Comparison of ENCODE assay signal across 9 cellular contexts in genomic region chr1:40382601-40383000, GRCh38. TPM values are rescaled to one million over a fixed set of nuclear protein-coding genes. Genes with fewer than 3 reads are reported as not detected.
DNase-seq lines count a peak whose midpoint lies in the region; ATAC-seq and TF ChIP-seq lines count a peak whose summit lies in the region.
"Had no signal": no experiment of that assay in that cellular context is flagged by ENCODE, and none has a peak within 500 bp of the region (broad histone marks: within the 10 kb centered on the region; RNA-seq: fewer than 3 reads in every experiment).

No MANE protein-coding gene starts in this region.

- no peak overlapping the region for H4K8ac ChIP-seq in trophoblast cell (ENCODE audit: low read depth, low read length)

- TF ChIP-seq CTCF in cardiac muscle cell (IDR thresholded peaks at IDR 0.05; ENCODE audit: low read depth, low read length): no peak
- TF ChIP-seq CTCF in heart left ventricle (IDR thresholded peaks at IDR 0.05): no peak
- TF ChIP-seq CTCF in vagina (IDR thresholded peaks at IDR 0.05): no peak

- no peak overlapping the region for H2BK5ac ChIP-seq in trophoblast cell (ENCODE audit: low read depth, low read length, poor library complexity)

- ATAC-seq in heart left ventricle: no peak
- no peak for ATAC-seq in activated naive CD8-positive, alpha-beta T cell treated with anti-CD3 and anti-CD28 coated beads, Interleukin-2, amount 10 ng/mL, durations not matched to agents 7 days and 5 days (ENCODE audit: low read depth)

- H3K27ac ChIP-seq in cardiac muscle cell (peak overlapping the region; percentile 85), heart left ventricle (peak overlapping the region in 3 of 12 donors; percentile 65 to 99 (median 88)), mucosa of rectum (ENCODE audit: low read depth in 2 of 2, low read length in 2 of 2) (peak overlapping the region; percentile 73 to 85), vagina (peak overlapping the region; percentile 77), trophoblast cell (ENCODE audit: low read depth, low read length) (no peak overlapping the region)

- no peaks in the 10 kb centered on the region for H3K79me1 ChIP-seq in trophoblast cell (ENCODE audit: low read length)

- no peak overlapping the region for H3K4me2 ChIP-seq in trophoblast cell (ENCODE audit: low read length)

- H3K36me3 Mint-ChIP-seq in activated naive CD8-positive, alpha-beta T cell treated with anti-CD3 and anti-CD28 coated beads, Interleukin-2, amount 10 ng/mL, durations not matched to agents 7 days and 5 days: peaks cover 18% of the 10 kb centered on the region

- no peak overlapping the region for H2AFZ ChIP-seq in trophoblast cell (ENCODE audit: insufficient read depth, low read length, poor library complexity)

- H3K14ac ChIP-seq in trophoblast cell (ENCODE audit: low read length): no peak overlapping the region

- peak overlapping the region; percentile 85 for H3K4me3 Mint-ChIP-seq in activated naive CD8-positive, alpha-beta T cell treated with anti-CD3 and anti-CD28 coated beads, Interleukin-2, amount 10 ng/mL, durations not matched to agents 7 days and 5 days

- H3K4me1 ChIP-seq in cardiac muscle cell (ENCODE audit: low read depth) (peaks cover 16% of the 10 kb centered on the region), heart left ventricle (peaks cover 0 to 100% (median 41%) of the 10 kb centered on the region in 12 donors), mucosa of rectum (ENCODE audit: control insufficient read depth in 2 of 2, insufficient read depth in 2 of 2, low read length in 2 of 2) (peaks cover 26 to 29% of the 10 kb centered on the region in 2 donors), vagina (peaks cover 76% of the 10 kb centered on the region), trophoblast cell (ENCODE audit: control insufficient read depth in 1 of 2, insufficient read depth in 2 of 2, low read length in 2 of 2) (no peaks in the 10 kb centered on the region)

- no peaks in the 10 kb centered on the region for H3K9me3 ChIP-seq in cardiac muscle cell (ENCODE audit: low read depth)
- no peaks in the 10 kb centered on the region for H3K9me3 ChIP-seq in heart left ventricle
- no peaks in the 10 kb centered on the region for H3K9me3 ChIP-seq in mucosa of rectum (ENCODE audit: control insufficient read depth in 2 of 2, low read length in 2 of 2)
- no peaks in the 10 kb centered on the region for H3K9me3 ChIP-seq in vagina
- H3K9me3 ChIP-seq in trophoblast cell (ENCODE audit: insufficient read depth, low read depth, low read length): no peaks in the 10 kb centered on the region

- no peak overlapping the region for H3K4me3 ChIP-seq in cardiac muscle cell
- peak overlapping the region in 1 of 12 donors; percentile 33 for H3K4me3 ChIP-seq in heart left ventricle
- no peak overlapping the region for H3K4me3 ChIP-seq in mucosa of rectum (ENCODE audit: low read length in 2 of 2)
- H3K4me3 ChIP-seq in vagina: no peak overlapping the region
- H3K4me3 ChIP-seq in trophoblast cell (ENCODE audit: low read depth, low read length): no peak overlapping the region

- no peak overlapping the region for H3K18ac ChIP-seq in trophoblast cell (ENCODE audit: low read length)

- no peak overlapping the region for H4K91ac ChIP-seq in trophoblast cell (ENCODE audit: low read depth, low read length)

- no peak overlapping the region for H3K4ac ChIP-seq in trophoblast cell (ENCODE audit: low read depth, low read length)

- H4K12ac ChIP-seq in trophoblast cell (ENCODE audit: low read depth, low read length): no peak overlapping the region

- H3K36me3 ChIP-seq in cardiac muscle cell: no peaks in the 10 kb centered on the region
- H3K36me3 ChIP-seq in heart left ventricle: peaks cover 0 to 15% (median 0%) of the 10 kb centered on the region in 9 donors
- H3K36me3 ChIP-seq in mucosa of rectum (ENCODE audit: control insufficient read depth in 2 of 2, insufficient read depth in 2 of 2, low read length in 2 of 2): no peaks in the 10 kb centered on the region
- no peaks in the 10 kb centered on the region for H3K36me3 ChIP-seq in vagina
- no peaks in the 10 kb centered on the region for H3K36me3 ChIP-seq in trophoblast cell (ENCODE audit: control insufficient read depth in 1 of 2, insufficient read depth in 2 of 2, low read length in 2 of 2)

- H2BK120ac ChIP-seq in trophoblast cell (ENCODE audit: insufficient read depth, low read length, poor library complexity): no peak overlapping the region

- no peaks in the 10 kb centered on the region for H3K9me3 Mint-ChIP-seq in activated naive CD8-positive, alpha-beta T cell treated with anti-CD3 and anti-CD28 coated beads, Interleukin-2, amount 10 ng/mL, durations not matched to agents 7 days and 5 days

- no peaks in the 10 kb centered on the region for H3K79me2 ChIP-seq in trophoblast cell (ENCODE audit: control insufficient read depth, insufficient read depth, low read length, poor library complexity)

- H3K9ac ChIP-seq in mucosa of rectum (ENCODE audit: low read depth in 1 of 2, low read length in 2 of 2) (peak overlapping the region; percentile 4 to 38), trophoblast cell (ENCODE audit: low read length) (no peak overlapping the region)

- no peaks in the 10 kb centered on the region for H3K27me3 Mint-ChIP-seq in activated naive CD8-positive, alpha-beta T cell treated with anti-CD3 and anti-CD28 coated beads, Interleukin-2, amount 10 ng/mL, durations not matched to agents 7 days and 5 days

- no peak overlapping the region for H2AK5ac ChIP-seq in trophoblast cell (ENCODE audit: low read length)

- POLR2A ChIA-PET in activated naive CD8-positive, alpha-beta T cell treated with anti-CD3 and anti-CD28 coated beads, Interleukin-2, amount 10 ng/mL, durations not matched to agents 7 days and 5 days (lab: Charles Lee): interaction anchor here (1.0 to 10.4 kb wide), 5 partner anchors 9 to 67 kb away, joined by 3 to 175 read pairs (median 5); partner anchors contain the start of gene SMAP2

- intact Hi-C loops in heart left ventricle (cut with DNase I): no loop called here
- intact Hi-C loops in vagina (cut with DNase I): no loop called here

- no peak overlapping the region for H2BK12ac ChIP-seq in trophoblast cell (ENCODE audit: low read length)

- H3K27me3 ChIP-seq in cardiac muscle cell: no peaks in the 10 kb centered on the region
- H3K27me3 ChIP-seq in heart left ventricle: no peaks in the 10 kb centered on the region
- H3K27me3 ChIP-seq in mucosa of rectum (ENCODE audit: control insufficient read depth in 2 of 2, insufficient read depth in 2 of 2, low read length in 2 of 2): no peaks in the 10 kb centered on the region
- no peaks in the 10 kb centered on the region for H3K27me3 ChIP-seq in vagina
- H3K27me3 ChIP-seq in trophoblast cell (ENCODE audit: insufficient read depth, low read length): no peaks in the 10 kb centered on the region

- DNase-seq in cardiac muscle cell (ENCODE audit: low read depth in 1 of 2, low spot score in 1 of 2): no peak
- DNase-seq in heart left ventricle: no peak
- no peak for DNase-seq in activated naive CD8-positive, alpha-beta T cell treated with anti-CD3 and anti-CD28 coated beads, Interleukin-2, amount 10 ng/mL, durations not matched to agents 7 days and 5 days
- no peak for DNase-seq in vagina (ENCODE audit: extremely low spot score in 2 of 2)
- DNase-seq in NCI-H82 treated with DMSO at 0.1 percent for 48 hours (lab: John Stamatoyannopoulos, UW; ENCODE audit: unreplicated experiment): no peak
- DNase-seq in trophoblast cell: no peak
- DNase-seq in stimulated activated CD4-positive, alpha-beta T cell treated with anti-CD3 and anti-CD28 coated beads, Interleukin-1b, Interleukin-23, amount 100 ng/mL, for 48 hours: no peak
- DNase-seq: Calu3 had no signal

- no peak overlapping the region for H3K23ac ChIP-seq in trophoblast cell (ENCODE audit: low read length)

- TF ChIP-seq POLR2A in heart left ventricle (IDR thresholded peaks at IDR 0.05) (no peak), vagina (IDR thresholded peaks at IDR 0.05) (no peak)

- peak overlapping the region; percentile 98 for H3K27ac Mint-ChIP-seq in activated naive CD8-positive, alpha-beta T cell treated with anti-CD3 and anti-CD28 coated beads, Interleukin-2, amount 10 ng/mL, durations not matched to agents 7 days and 5 days

- peaks cover 78% of the 10 kb centered on the region for H3K4me1 Mint-ChIP-seq in activated naive CD8-positive, alpha-beta T cell treated with anti-CD3 and anti-CD28 coated beads, Interleukin-2, amount 10 ng/mL, durations not matched to agents 7 days and 5 days

RNA-seq across cellular contexts. Expression of gene SMAP2, which starts 9.1 kb away (rescaled TPM):
- 16.2 and 16.7 TPM in 2 replicates for total RNA-seq in cardiac muscle cell
- polyA plus RNA-seq in cardiac muscle cell: 23.3 and 29.5 TPM in 2 replicates
- 10 to 100 TPM in 8 of 9 donors, 1 to 10 TPM in 1; 9.9 to 44.4 (median 12.9) TPM for total RNA-seq in heart left ventricle
- 10 to 100 TPM in 1 of 2 donors, 1 to 10 TPM in 1; 8.9 to 24.5 TPM for polyA plus RNA-seq in heart left ventricle
- total RNA-seq in activated naive CD8-positive, alpha-beta T cell treated with anti-CD3 and anti-CD28 coated beads, Interleukin-2, amount 10 ng/mL, durations not matched to agents 7 days and 5 days: 100 to 1,000 TPM; 133 to 138 TPM
- 24.8 TPM for total RNA-seq in vagina
- polyA plus RNA-seq in trophoblast cell (2013): 9.8 and 10.1 TPM in 2 replicates
